Comparison of ENCODE assay signal across 8 cellular contexts in genomic region chr1:205774277-205775014, GRCh38. TPM values are rescaled to one million over a fixed set of nuclear protein-coding genes. Genes with fewer than 3 reads are reported as not detected.
DNase-seq lines count a peak whose midpoint lies in the region; ATAC-seq and TF ChIP-seq lines count a peak whose summit lies in the region.

No MANE protein-coding gene starts in this region.

- H3K4me3 ChIP-seq in AG09309 (ENCODE audit: control insufficient read depth, low read depth, low read length) (peak overlapping the region; percentile 98), iPS-15b (ENCODE audit: low read depth, low read length) (peak overlapping the region; percentile 95), skeletal muscle tissue (ENCODE audit: low read length in 3 of 3) (peak overlapping the region; percentile 94 to 97 (median 95))

- no peak for DNase-seq in AG09309 (ENCODE audit: low read depth)
- peak; percentile 50 for DNase-seq in RPMI8226
- peak; percentile 68 for DNase-seq in activated naive CD8-positive, alpha-beta T cell treated with anti-CD3 and anti-CD28 coated beads for 36 hours
- DNase-seq in NCI-H1694 treated with DMSO at 0.1 percent for 48 hours (lab: John Stamatoyannopoulos, UW): no peak

- H3K4me1 ChIP-seq in iPS-15b (ENCODE audit: control insufficient read depth, insufficient read depth, low read length) (peaks cover 5% of the 10 kb centered on the region), skeletal muscle tissue (ENCODE audit: control insufficient read depth in 3 of 3, insufficient read depth in 3 of 3, low read length in 3 of 3) (peaks cover 3 to 14% (median 11%) of the 10 kb centered on the region in 3 donors)

- H3K27me3 Mint-ChIP-seq in activated naive CD8-positive, alpha-beta T cell treated with anti-CD3 and anti-CD28 coated beads for 36 hours: no peaks in the 10 kb centered on the region

- H3K27me3 ChIP-seq in iPS-15b (ENCODE audit: control insufficient read depth, insufficient read depth, low read length) (peaks cover 25% of the 10 kb centered on the region), skeletal muscle tissue (ENCODE audit: control insufficient read depth in 3 of 3, insufficient read depth in 3 of 3, low read length in 3 of 3) (no peaks in the 10 kb centered on the region)

- peaks cover 25% of the 10 kb centered on the region for H3K36me3 Mint-ChIP-seq in activated naive CD8-positive, alpha-beta T cell treated with anti-CD3 and anti-CD28 coated beads for 36 hours

- H3K27ac Mint-ChIP-seq in activated naive CD8-positive, alpha-beta T cell treated with anti-CD3 and anti-CD28 coated beads for 36 hours: peak overlapping the region; percentile 89

- TF ChIP-seq CTCF in AG09309 (IDR thresholded peaks at IDR 0.05; ENCODE audit: control insufficient read depth, insufficient read depth, low read depth, low read length, missing control alignments): no peak

- ATAC-seq in GM19438 (IDR thresholded peaks at IDR 0.05; ENCODE audit: low read depth, unreplicated experiment) (peak; percentile 53), HG03135 (IDR thresholded peaks at IDR 0.05; ENCODE audit: unreplicated experiment) (no peak)

- no peaks in the 10 kb centered on the region for H3K36me3 ChIP-seq in iPS-15b (ENCODE audit: control insufficient read depth, insufficient read depth, low read length)
- H3K36me3 ChIP-seq in skeletal muscle tissue (ENCODE audit: control insufficient read depth in 3 of 3, insufficient read depth in 3 of 3, low read length in 3 of 3): peaks cover 5 to 10% (median 6%) of the 10 kb centered on the region in 3 donors

- H3K9ac ChIP-seq in iPS-15b (ENCODE audit: low read depth, low read length): peak overlapping the region; percentile 50
- peak overlapping the region; percentile 61 to 91 (median 87) for H3K9ac ChIP-seq in skeletal muscle tissue (ENCODE audit: low read depth in 1 of 3, low read length in 3 of 3)

- H3K4me1 Mint-ChIP-seq in activated naive CD8-positive, alpha-beta T cell treated with anti-CD3 and anti-CD28 coated beads for 36 hours: peaks cover 52% of the 10 kb centered on the region

- peak overlapping the region; percentile 69 for H3K27ac ChIP-seq in skeletal muscle tissue (ENCODE audit: low read depth, low read length)

- no peaks in the 10 kb centered on the region for H3K9me3 ChIP-seq in iPS-15b (ENCODE audit: control insufficient read depth, insufficient read depth, low read length)
- H3K9me3 ChIP-seq in skeletal muscle tissue (ENCODE audit: control insufficient read depth in 3 of 3, low read length in 3 of 3): no peaks in the 10 kb centered on the region

- peak overlapping the region; percentile 90 for H3K4me3 Mint-ChIP-seq in activated naive CD8-positive, alpha-beta T cell treated with anti-CD3 and anti-CD28 coated beads for 36 hours

- H3K9me3 Mint-ChIP-seq in activated naive CD8-positive, alpha-beta T cell treated with anti-CD3 and anti-CD28 coated beads for 36 hours: no peaks in the 10 kb centered on the region

RNA-seq across cellular contexts. Expression of gene RAB29, which starts 0.8 kb away (rescaled TPM):
- 10 to 100 TPM; 31.0 to 31.7 TPM for total RNA-seq in activated naive CD8-positive, alpha-beta T cell treated with anti-CD3 and anti-CD28 coated beads for 36 hours
- 4.7 TPM for total RNA-seq in skeletal muscle tissue

RNA-seq across cellular contexts. Expression of gene NUCKS1, which starts 24.5 kb away (rescaled TPM):
- total RNA-seq in activated naive CD8-positive, alpha-beta T cell treated with anti-CD3 and anti-CD28 coated beads for 36 hours: 100 to 1,000 TPM; 174 TPM
- 152 TPM for total RNA-seq in skeletal muscle tissue

RNA-seq across cellular contexts. Expression of gene SLC41A1, which starts 38.6 kb away (rescaled TPM):
- total RNA-seq in activated naive CD8-positive, alpha-beta T cell treated with anti-CD3 and anti-CD28 coated beads for 36 hours: 10 to 100 TPM; 31.5 to 31.6 TPM
- 12.0 TPM for total RNA-seq in skeletal muscle tissue

Comparison
In these comparisons a context has a peak if more than half of its experiments do, and no peak if none do; other contexts are left out.
1. DNase-seq: peak in RPMI8226 (single experiment) and activated naive CD8-positive, alpha-beta T cell treated with anti-CD3 and anti-CD28 coated beads for 36 hours (single experiment); none in AG09309 (single experiment) and NCI-H1694 treated with DMSO at 0.1 percent for 48 hours (single experiment).
2. Peak in every context shown above with its lines, with median percentiles within 50 percentile points of each other: H3K4me3 ChIP-seq.